ENCODE assay signal across 1 cellular context in genomic region chr10:123150229-123150985, GRCh38.
TF ChIP-seq lines count a peak whose summit lies in the region.

No MANE protein-coding gene starts in this region.

TF ChIP-seq in K562, 482 proteins besides CTCF, POLR2A, EP300 and RAD21:
- TF ChIP-seq MAX (CRISPR knock-in tag; IDR thresholded peaks at IDR 0.05) (no peak), NR2C1 (IDR thresholded peaks at IDR 0.05) (peak; percentile 77), NR2C1 (tag; IDR thresholded peaks at IDR 0.05) (peak; percentile 62), NELFE (IDR thresholded peaks at IDR 0.05; ENCODE audit: insufficient read depth, insufficient read length) (no peak)
